In the genomic region with DNA sequence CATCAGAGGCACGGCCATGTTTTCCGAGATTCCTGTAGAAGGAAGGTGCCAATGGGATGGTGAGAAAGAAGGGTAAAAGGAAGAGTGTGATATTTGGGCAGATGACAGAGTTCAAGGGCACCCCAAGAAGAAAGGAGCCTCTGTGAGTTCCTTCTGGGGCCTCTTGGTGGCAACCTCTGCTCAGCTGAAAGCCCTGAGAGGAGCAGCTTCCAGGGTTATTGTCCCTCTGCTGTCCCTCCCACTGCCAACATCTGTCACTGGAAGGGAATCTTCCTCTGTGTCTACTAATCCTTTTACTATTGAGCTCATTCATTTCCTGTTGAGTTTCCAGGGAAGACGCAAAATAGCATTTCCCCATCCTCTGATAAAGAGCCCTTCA, we compare ENCODE assay signal across 10 cellular contexts. TPM values are rescaled to one million over a fixed set of nuclear protein-coding genes. Genes with fewer than 3 reads are reported as not detected.
DNase-seq lines count a peak whose midpoint lies in the region; ATAC-seq, FAIRE-seq and TF ChIP-seq lines count a peak whose summit lies in the region.
"Had no signal": no experiment of that assay in that cellular context is flagged by ENCODE, and none has a peak within 500 bp of the region (broad histone marks: within the 10 kb centered on the region; RNA-seq: fewer than 3 reads in every experiment).

No MANE protein-coding gene starts in this region.

- no peak overlapping the region for H3K27ac Mint-ChIP-seq in activated CD8-positive, alpha-beta T cell treated with anti-CD3 and anti-CD28 coated beads, Interleukin-2, amount 10 ng/mL, durations not matched to agents 7 days and 5 days
- H3K27ac Mint-ChIP-seq: activated CD4-positive, alpha-beta T cell treated with anti-CD3 and anti-CD28 coated beads, Interleukin-2, amount 10 ng/mL, durations not matched to agents 7 days and 5 days had no signal

- DNase-seq in ELR (ENCODE audit: low read depth) (peak; percentile 55), HTR-8/SVneo (ENCODE audit: insufficient read length, low spot score) (peak; percentile 48), WERI-Rb-1 (peak; percentile 94), mesenchymal stem cell (peak; percentile 74), 8988T (no peak)
- DNase-seq in stimulated activated CD4-positive, alpha-beta T cell treated with anti-CD3 and anti-CD28 coated beads, Interleukin-4, amount 100 ng/mL, for 24 hours: no peak
- DNase-seq in stimulated activated CD4-positive, alpha-beta T cell treated with anti-CD3 and anti-CD28 coated beads, Interleukin-12 subunit alpha, Interleukin-12 subunit beta, amount 100 ng/mL, for 4 hours: no peak
- DNase-seq in activated CD8-positive, alpha-beta T cell treated with anti-CD3 and anti-CD28 coated beads, Interleukin-2, amount 10 ng/mL, durations not matched to agents 7 days and 5 days: no peak

- H3K27me3 ChIP-seq in WERI-Rb-1 (ENCODE audit: insufficient read depth, low read depth, severe bottlenecking) (no peaks in the 10 kb centered on the region), mesenchymal stem cell (ENCODE audit: control insufficient read depth in 1 of 2, insufficient read depth in 1 of 2, low read length in 2 of 2) (no peaks in the 10 kb centered on the region)

- no peak overlapping the region for H3K4me3 Mint-ChIP-seq in activated CD8-positive, alpha-beta T cell treated with anti-CD3 and anti-CD28 coated beads, Interleukin-2, amount 10 ng/mL, durations not matched to agents 7 days and 5 days
- H3K4me3 Mint-ChIP-seq: activated CD4-positive, alpha-beta T cell treated with anti-CD3 and anti-CD28 coated beads, Interleukin-2, amount 10 ng/mL, durations not matched to agents 7 days and 5 days had no signal

- H3K9me3 ChIP-seq in WERI-Rb-1 (ENCODE audit: severe bottlenecking) (no peaks in the 10 kb centered on the region), mesenchymal stem cell (ENCODE audit: control insufficient read depth, low read length) (no peaks in the 10 kb centered on the region)

- peak overlapping the region in 1 of 2 experiments; percentile 54 for H2BK12ac ChIP-seq in mesenchymal stem cell (ENCODE audit: low read length in 2 of 2)

- WGBS in mesenchymal stem cell: 28% methylated on average over 3 of the region's 3 CpGs

- H2AFZ ChIP-seq in mesenchymal stem cell (ENCODE audit: low read depth, low read length): peak overlapping the region; percentile 39

- H2BK120ac ChIP-seq in mesenchymal stem cell (ENCODE audit: low read depth, low read length): no peak overlapping the region

- peak overlapping the region; percentile 66 for H4K91ac ChIP-seq in mesenchymal stem cell (ENCODE audit: low read length)

- no peak overlapping the region for H3K9ac ChIP-seq in mesenchymal stem cell (ENCODE audit: low read length)

- H3K36me3 ChIP-seq in WERI-Rb-1 (no peaks in the 10 kb centered on the region), mesenchymal stem cell (ENCODE audit: control insufficient read depth in 1 of 2, insufficient read depth in 2 of 2, low read depth in 1 of 2, low read length in 2 of 2) (no peaks in the 10 kb centered on the region)

- H2BK5ac ChIP-seq in mesenchymal stem cell (ENCODE audit: low read depth, low read length, poor library complexity, severe bottlenecking): no peak overlapping the region

- peaks cover 14% of the 10 kb centered on the region for H3K4me1 ChIP-seq in mesenchymal stem cell (ENCODE audit: control insufficient read depth, insufficient read depth, low read depth, low read length)

- peak overlapping the region; percentile 69 for H4K8ac ChIP-seq in mesenchymal stem cell (ENCODE audit: low read length)

- H3K23ac ChIP-seq in mesenchymal stem cell (ENCODE audit: low read length in 2 of 2): no peak overlapping the region

- H3K4ac ChIP-seq in mesenchymal stem cell (ENCODE audit: low read depth in 1 of 2, low read length in 2 of 2): peak overlapping the region in 1 of 2 experiments; percentile 42

- no peak overlapping the region for H3K14ac ChIP-seq in mesenchymal stem cell (ENCODE audit: low read length in 2 of 2)

- CTCF ChIA-PET in activated CD8-positive, alpha-beta T cell treated with anti-CD3 and anti-CD28 coated beads, Interleukin-2, amount 10 ng/mL, durations not matched to agents 7 days and 5 days (lab: Charles Lee): interaction anchor here (0.8 to 1.8 kb wide), 7 partner anchors 8 to 518 kb away, joined by 3 to 4 read pairs (median 3); no protein-coding TSS in a partner anchor

- peak overlapping the region in 1 of 2 experiments; percentile 29 for H3K18ac ChIP-seq in mesenchymal stem cell (ENCODE audit: low read depth in 1 of 2, low read length in 2 of 2)

- FAIRE-seq in HTR-8/SVneo (lab: Jason Lieb, UNC): no peak

- no peaks in the 10 kb centered on the region for H3K36me3 Mint-ChIP-seq in activated CD8-positive, alpha-beta T cell treated with anti-CD3 and anti-CD28 coated beads, Interleukin-2, amount 10 ng/mL, durations not matched to agents 7 days and 5 days (ENCODE audit: low read depth)

- no peak overlapping the region for H3K4me2 ChIP-seq in mesenchymal stem cell (ENCODE audit: low read length, poor library complexity, severe bottlenecking)

- no peaks in the 10 kb centered on the region for H3K9me3 Mint-ChIP-seq in activated CD8-positive, alpha-beta T cell treated with anti-CD3 and anti-CD28 coated beads, Interleukin-2, amount 10 ng/mL, durations not matched to agents 7 days and 5 days (ENCODE audit: insufficient read depth)
- H3K9me3 Mint-ChIP-seq: activated CD4-positive, alpha-beta T cell treated with anti-CD3 and anti-CD28 coated beads, Interleukin-2, amount 10 ng/mL, durations not matched to agents 7 days and 5 days had no signal

- no peaks in the 10 kb centered on the region for H3K79me1 ChIP-seq in mesenchymal stem cell (replicated peaks; ENCODE audit: low read length, poor library complexity, severe bottlenecking)

- no peak overlapping the region for H2BK15ac ChIP-seq in mesenchymal stem cell (ENCODE audit: low read depth, poor library complexity, severe bottlenecking)

- H3K4me1 Mint-ChIP-seq in activated CD8-positive, alpha-beta T cell treated with anti-CD3 and anti-CD28 coated beads, Interleukin-2, amount 10 ng/mL, durations not matched to agents 7 days and 5 days (ENCODE audit: low read depth): no peaks in the 10 kb centered on the region
- H3K4me1 Mint-ChIP-seq: activated CD4-positive, alpha-beta T cell treated with anti-CD3 and anti-CD28 coated beads, Interleukin-2, amount 10 ng/mL, durations not matched to agents 7 days and 5 days had no signal

- no peak for ATAC-seq in activated CD8-positive, alpha-beta T cell treated with anti-CD3 and anti-CD28 coated beads, Interleukin-2, amount 10 ng/mL, durations not matched to agents 7 days and 5 days

- H3K4me3 ChIP-seq in WERI-Rb-1 (ENCODE audit: low read depth, low read length): peak overlapping the region; percentile 7; the same call in 1 of the 2 replicates
- no peak overlapping the region for H3K4me3 ChIP-seq in mesenchymal stem cell (ENCODE audit: insufficient read depth in 1 of 2, low read depth in 1 of 2, low read length in 2 of 2)

- peak; percentile 95 for TF ChIP-seq CTCF in WERI-Rb-1 (IDR thresholded peaks at IDR 0.05; ENCODE audit: low read depth, low read length)

- peak overlapping the region; percentile 57 for H3K27ac ChIP-seq in WERI-Rb-1
- no peak overlapping the region for H3K27ac ChIP-seq in mesenchymal stem cell (ENCODE audit: low read length, poor library complexity, severe bottlenecking)

- H2AK5ac ChIP-seq in mesenchymal stem cell (ENCODE audit: low read length, severe bottlenecking): no peak overlapping the region

- no peaks in the 10 kb centered on the region for H3K27me3 Mint-ChIP-seq in activated CD8-positive, alpha-beta T cell treated with anti-CD3 and anti-CD28 coated beads, Interleukin-2, amount 10 ng/mL, durations not matched to agents 7 days and 5 days (ENCODE audit: low read depth)
- H3K27me3 Mint-ChIP-seq: activated CD4-positive, alpha-beta T cell treated with anti-CD3 and anti-CD28 coated beads, Interleukin-2, amount 10 ng/mL, durations not matched to agents 7 days and 5 days had no signal

- POLR2A ChIA-PET in activated CD8-positive, alpha-beta T cell treated with anti-CD3 and anti-CD28 coated beads, Interleukin-2, amount 10 ng/mL, durations not matched to agents 7 days and 5 days (lab: Charles Lee): interaction anchor here (0.6 kb wide), 1 partner anchor 418 kb away, joined by 3 read pairs; no protein-coding TSS in a partner anchor

RNA-seq across cellular contexts. Expression of gene KCNK16, which starts 40.0 kb away (rescaled TPM):
- not detected for polyA plus RNA-seq in mesenchymal stem cell (2013, experiment 1 of 2)
- not detected for polyA plus RNA-seq in mesenchymal stem cell (2013, experiment 2 of 2)
- not detected for total RNA-seq in activated CD8-positive, alpha-beta T cell treated with anti-CD3 and anti-CD28 coated beads, Interleukin-2, amount 10 ng/mL, durations not matched to agents 7 days and 5 days
- total RNA-seq: activated CD4-positive, alpha-beta T cell treated with anti-CD3 and anti-CD28 coated beads, Interleukin-2, amount 10 ng/mL, durations not matched to agents 7 days and 5 days; dermis microvascular lymphatic vessel endothelial cell had no signal

RNA-seq across cellular contexts. Expression of gene KCNK17, which starts 48.3 kb away (rescaled TPM):
- 0.03 TPM for polyA plus RNA-seq in mesenchymal stem cell (2013, experiment 1 of 2)
- 0.03 TPM for polyA plus RNA-seq in mesenchymal stem cell (2013, experiment 2 of 2)
- total RNA-seq in activated CD8-positive, alpha-beta T cell treated with anti-CD3 and anti-CD28 coated beads, Interleukin-2, amount 10 ng/mL, durations not matched to agents 7 days and 5 days: not detected
- total RNA-seq: activated CD4-positive, alpha-beta T cell treated with anti-CD3 and anti-CD28 coated beads, Interleukin-2, amount 10 ng/mL, durations not matched to agents 7 days and 5 days; dermis microvascular lymphatic vessel endothelial cell had no signal

Comparison
In these comparisons a context has a peak if more than half of its experiments do, and no peak if none do; other contexts are left out.
1. DNase-seq: peak in ELR (single experiment), HTR-8/SVneo (single experiment), WERI-Rb-1 (single experiment) and mesenchymal stem cell (single experiment); none in stimulated activated CD4-positive, alpha-beta T cell treated with anti-CD3 and anti-CD28 coated beads, Interleukin-4, amount 100 ng/mL, for 24 hours (single experiment), stimulated activated CD4-positive, alpha-beta T cell treated with anti-CD3 and anti-CD28 coated beads, Interleukin-12 subunit alpha, Interleukin-12 subunit beta, amount 100 ng/mL, for 4 hours (single experiment), activated CD8-positive, alpha-beta T cell treated with anti-CD3 and anti-CD28 coated beads, Interleukin-2, amount 10 ng/mL, durations not matched to agents 7 days and 5 days (single experiment) and 8988T (single experiment).